ENCODE assay signal across 8 cellular contexts in genomic region chr1:26285366-26286063, GRCh38. TPM values are rescaled to one million over a fixed set of nuclear protein-coding genes. Genes with fewer than 3 reads are reported as not detected.
A peak's percentile ranks its signal among the peaks of the same experiment; 100 is the strongest.
DNase-seq lines count a peak whose midpoint lies in the region; ATAC-seq and TF ChIP-seq lines count a peak whose summit lies in the region.

No MANE protein-coding gene starts in this region.

- no peak overlapping the region for H3K4me3 ChIP-seq in BLaER1
- no peak overlapping the region for H3K4me3 ChIP-seq in HAP-1
- no peak overlapping the region for H3K4me3 ChIP-seq in gastroesophageal sphincter

- no peaks in the 10 kb centered on the region for H3K9me3 Mint-ChIP-seq in WTC11
- H3K9me3 Mint-ChIP-seq in stimulated activated naive CD8-positive, alpha-beta T cell treated with anti-CD3 and anti-CD28 coated beads, Interleukin-15, Interleukin-2, amounts not matched to agents 100 ng/mL and 50 ng/mL, for 24 hours, result no peaks in the 10 kb centered on the region

- H3K4me1 Mint-ChIP-seq in WTC11, result peaks cover 44% of the 10 kb centered on the region
- H3K4me1 Mint-ChIP-seq in stimulated activated naive CD8-positive, alpha-beta T cell treated with anti-CD3 and anti-CD28 coated beads, Interleukin-15, Interleukin-2, amounts not matched to agents 100 ng/mL and 50 ng/mL, for 24 hours (ENCODE audit: low read depth), result peaks cover 97% of the 10 kb centered on the region

- H3K36me3 ChIP-seq in BLaER1, result peaks cover 32% of the 10 kb centered on the region
- H3K36me3 ChIP-seq in HAP-1 (replicated peaks), result peaks cover 6% of the 10 kb centered on the region
- no peaks in the 10 kb centered on the region for H3K36me3 ChIP-seq in gastroesophageal sphincter

- CTCF ChIA-PET in WTC11 (lab: Charles Lee), result interaction anchor here (0.6 to 11.1 kb wide), 69 partner anchors 9 to 601 kb away, joined by 3 to 306 read pairs (median 5); partner anchors contain the start of genes CATSPER4, CD52, CEP85 and CNKSR1

- WGBS in gastroesophageal sphincter (ENCODE audit: low coverage in 1 of 2), 2 donors, result no CpG with 5 or more reads among the region's 19 CpGs

- no peaks in the 10 kb centered on the region for H3K36me3 Mint-ChIP-seq in WTC11
- peaks cover 40% of the 10 kb centered on the region for H3K36me3 Mint-ChIP-seq in stimulated activated naive CD8-positive, alpha-beta T cell treated with anti-CD3 and anti-CD28 coated beads, Interleukin-15, Interleukin-2, amounts not matched to agents 100 ng/mL and 50 ng/mL, for 24 hours (ENCODE audit: low read depth)

- no peak for TF ChIP-seq POLR2A in gastroesophageal sphincter (IDR thresholded peaks at IDR 0.05)

- ATAC-seq in WTC11 (peak; percentile 54), gastroesophageal sphincter (no peak), HG02763 (IDR thresholded peaks at IDR 0.05; ENCODE audit: unreplicated experiment) (no peak), GM18520 (IDR thresholded peaks at IDR 0.05; ENCODE audit: unreplicated experiment) (no peak)

- H3K27me3 Mint-ChIP-seq in WTC11 (ENCODE audit: low read depth), result no peaks in the 10 kb centered on the region; the same call in 1 of the 2 replicates
- H3K27me3 Mint-ChIP-seq in stimulated activated naive CD8-positive, alpha-beta T cell treated with anti-CD3 and anti-CD28 coated beads, Interleukin-15, Interleukin-2, amounts not matched to agents 100 ng/mL and 50 ng/mL, for 24 hours, result no peaks in the 10 kb centered on the region

- H3K4me1 ChIP-seq in BLaER1, result peaks cover 100% of the 10 kb centered on the region
- no peaks in the 10 kb centered on the region for H3K4me1 ChIP-seq in HAP-1
- H3K4me1 ChIP-seq in gastroesophageal sphincter, result peaks cover 0 to 89% (median 40%) of the 10 kb centered on the region in 3 donors

- H3K9me3 ChIP-seq in BLaER1 (no peaks in the 10 kb centered on the region), HAP-1 (no peaks in the 10 kb centered on the region), gastroesophageal sphincter (no peaks in the 10 kb centered on the region)

- POLR2A ChIA-PET in WTC11 (lab: Charles Lee), result interaction anchor here (0.6 to 1.8 kb wide), 7 partner anchors 10 to 194 kb away, joined by 3 to 8 read pairs (median 4); partner anchors contain the start of gene LIN28A

- peaks cover 27% of the 10 kb centered on the region for H4K20me1 ChIP-seq in BLaER1

- TF ChIP-seq EP300 in gastroesophageal sphincter (IDR thresholded peaks at IDR 0.05), result no peak

- peak overlapping the region; percentile 88 for H3K9ac ChIP-seq in BLaER1

- in situ Hi-C loops in HAP-1 (cut with MboI; ENCODE audit: low sequenced_read_pairs), result loop anchor here (10.0 kb wide), 1 partner anchor 129 kb away; the partner anchor contains the start of gene LIN28A

- no peak overlapping the region for H3K4me3 Mint-ChIP-seq in WTC11
- H3K4me3 Mint-ChIP-seq in stimulated activated naive CD8-positive, alpha-beta T cell treated with anti-CD3 and anti-CD28 coated beads, Interleukin-15, Interleukin-2, amounts not matched to agents 100 ng/mL and 50 ng/mL, for 24 hours, result no peak overlapping the region

- H3K4me2 ChIP-seq in BLaER1, result peak overlapping the region; percentile 96

- H3K27ac Mint-ChIP-seq in WTC11, result no peak overlapping the region
- H3K27ac Mint-ChIP-seq in stimulated activated naive CD8-positive, alpha-beta T cell treated with anti-CD3 and anti-CD28 coated beads, Interleukin-15, Interleukin-2, amounts not matched to agents 100 ng/mL and 50 ng/mL, for 24 hours, result peak overlapping the region; percentile 100

- DNase-seq in HAP-1 (ENCODE audit: low spot score in 2 of 2), result peak; percentile 48 to 81
- peak; percentile 89 for DNase-seq in WTC11 (ENCODE audit: low spot score)
- DNase-seq in head of caudate nucleus, result no peak

- intact Hi-C loops in head of caudate nucleus (cut with DNase I), result no loop called here

- no peaks in the 10 kb centered on the region for H3K27me3 ChIP-seq in BLaER1
- H3K27me3 ChIP-seq in HAP-1 (ENCODE audit: low read depth), result no peaks in the 10 kb centered on the region
- no peaks in the 10 kb centered on the region for H3K27me3 ChIP-seq in gastroesophageal sphincter

- H3K27ac ChIP-seq in BLaER1, result peak overlapping the region; percentile 98
- H3K27ac ChIP-seq in gastroesophageal sphincter, result peak overlapping the region in 3 of 4 donors; percentile 95 to 97 (median 95)

- peak; percentile 61 for TF ChIP-seq CTCF in WTC11 (IDR thresholded peaks at IDR 0.05)
- peak in 1 of 4 experiments; percentile 23 for TF ChIP-seq CTCF in gastroesophageal sphincter (IDR thresholded peaks at IDR 0.05)

TF ChIP-seq in WTC11, 78 proteins besides CTCF, POLR2A, EP300 and RAD21:
- TF ChIP-seq ATF1 (CRISPR knock-in tag; IDR thresholded peaks at IDR 0.05), result no peak
- TF ChIP-seq FOXK1 (CRISPR knock-in tag; IDR thresholded peaks at IDR 0.05), result no peak
- 0 out of 2 replicates have a peak, but pooled peaks have one; percentile 59 for TF ChIP-seq FOXP1 (CRISPR knock-in tag; IDR thresholded peaks at IDR 0.05; ENCODE audit: borderline replicate concordance)
- no peak for TF ChIP-seq ATF2 (CRISPR knock-in tag; IDR thresholded peaks at IDR 0.05; ENCODE audit: borderline replicate concordance, low read depth)

RNA-seq across cellular contexts. Expression of gene SH3BGRL3, which starts 5.6 kb away (rescaled TPM):
- 70.8 to 92.9 TPM (median 92.3 TPM) in 3 replicates for total RNA-seq in WTC11 (2021)
- total RNA-seq in gastroesophageal sphincter, result 10 to 100 TPM; 31.6 to 60.2 (median 44.0) TPM

RNA-seq across cellular contexts. Expression of gene UBXN11, which starts 20.9 kb away (rescaled TPM):
- total RNA-seq in WTC11 (2021) (12.4 to 14.1 TPM (median 14.1 TPM) in 3 replicates), gastroesophageal sphincter (10 to 100 TPM in 2 of 4 donors, 1 to 10 TPM in 2; 3.7 to 12.1 (median 10.5) TPM)

RNA-seq across cellular contexts. Expression of gene CD52, which starts 32.2 kb away (rescaled TPM):
- total RNA-seq in WTC11 (2021), result 2.8 to 3.7 TPM (median 3.4 TPM) in 3 replicates
- total RNA-seq in gastroesophageal sphincter, result 1 to 10 TPM in 3 of 4 donors, not detected in 1; 1.8 to 2.7 (median 2.2) TPM

RNA-seq across cellular contexts. Expression of gene CEP85, which starts 51.5 kb away (rescaled TPM):
- total RNA-seq in WTC11 (2021), result 32.0 to 40.8 TPM (median 35.3 TPM) in 3 replicates
- 1 to 10 TPM; 1.3 to 6.8 (median 4.7) TPM for total RNA-seq in gastroesophageal sphincter

Comparison
In these comparisons a context has a peak if more than half of its experiments do, and no peak if none do; other contexts are left out.
1. DNase-seq: peak in HAP-1 (2 of 2) and WTC11 (single experiment); none in head of caudate nucleus (0 of 42).